8 cellular contexts compared by ENCODE assay signal in the genomic region with DNA sequence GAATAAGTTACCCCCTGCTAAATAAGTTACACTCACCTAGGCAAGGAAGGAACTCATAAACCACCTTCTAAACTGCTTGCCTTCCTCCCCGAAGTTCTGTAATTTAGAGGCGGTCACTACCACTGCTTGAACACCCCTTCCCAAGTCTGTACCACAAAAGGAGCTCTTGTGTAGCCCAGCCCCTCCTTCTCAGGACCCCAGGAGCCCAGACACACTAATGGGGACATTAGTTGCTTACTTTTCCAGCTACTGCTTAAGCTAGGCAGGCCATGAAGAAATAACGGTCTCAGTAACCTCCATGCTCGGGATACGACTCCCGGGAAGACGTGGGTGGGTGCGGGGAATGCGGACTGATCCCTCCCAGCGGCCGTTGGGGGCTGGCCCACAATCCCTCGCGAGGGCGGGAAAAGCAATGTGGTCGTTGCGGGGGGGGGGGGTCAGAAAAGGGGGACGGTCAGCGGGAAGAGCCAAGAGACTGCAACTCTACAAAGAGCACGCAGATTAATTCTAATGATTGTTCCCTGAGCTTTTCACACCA. TPM values are rescaled to one million over a fixed set of nuclear protein-coding genes. Genes with fewer than 3 reads are reported as not detected.
DNase-seq lines count a peak whose midpoint lies in the region; ATAC-seq and TF ChIP-seq lines count a peak whose summit lies in the region.

A gene with protein sequence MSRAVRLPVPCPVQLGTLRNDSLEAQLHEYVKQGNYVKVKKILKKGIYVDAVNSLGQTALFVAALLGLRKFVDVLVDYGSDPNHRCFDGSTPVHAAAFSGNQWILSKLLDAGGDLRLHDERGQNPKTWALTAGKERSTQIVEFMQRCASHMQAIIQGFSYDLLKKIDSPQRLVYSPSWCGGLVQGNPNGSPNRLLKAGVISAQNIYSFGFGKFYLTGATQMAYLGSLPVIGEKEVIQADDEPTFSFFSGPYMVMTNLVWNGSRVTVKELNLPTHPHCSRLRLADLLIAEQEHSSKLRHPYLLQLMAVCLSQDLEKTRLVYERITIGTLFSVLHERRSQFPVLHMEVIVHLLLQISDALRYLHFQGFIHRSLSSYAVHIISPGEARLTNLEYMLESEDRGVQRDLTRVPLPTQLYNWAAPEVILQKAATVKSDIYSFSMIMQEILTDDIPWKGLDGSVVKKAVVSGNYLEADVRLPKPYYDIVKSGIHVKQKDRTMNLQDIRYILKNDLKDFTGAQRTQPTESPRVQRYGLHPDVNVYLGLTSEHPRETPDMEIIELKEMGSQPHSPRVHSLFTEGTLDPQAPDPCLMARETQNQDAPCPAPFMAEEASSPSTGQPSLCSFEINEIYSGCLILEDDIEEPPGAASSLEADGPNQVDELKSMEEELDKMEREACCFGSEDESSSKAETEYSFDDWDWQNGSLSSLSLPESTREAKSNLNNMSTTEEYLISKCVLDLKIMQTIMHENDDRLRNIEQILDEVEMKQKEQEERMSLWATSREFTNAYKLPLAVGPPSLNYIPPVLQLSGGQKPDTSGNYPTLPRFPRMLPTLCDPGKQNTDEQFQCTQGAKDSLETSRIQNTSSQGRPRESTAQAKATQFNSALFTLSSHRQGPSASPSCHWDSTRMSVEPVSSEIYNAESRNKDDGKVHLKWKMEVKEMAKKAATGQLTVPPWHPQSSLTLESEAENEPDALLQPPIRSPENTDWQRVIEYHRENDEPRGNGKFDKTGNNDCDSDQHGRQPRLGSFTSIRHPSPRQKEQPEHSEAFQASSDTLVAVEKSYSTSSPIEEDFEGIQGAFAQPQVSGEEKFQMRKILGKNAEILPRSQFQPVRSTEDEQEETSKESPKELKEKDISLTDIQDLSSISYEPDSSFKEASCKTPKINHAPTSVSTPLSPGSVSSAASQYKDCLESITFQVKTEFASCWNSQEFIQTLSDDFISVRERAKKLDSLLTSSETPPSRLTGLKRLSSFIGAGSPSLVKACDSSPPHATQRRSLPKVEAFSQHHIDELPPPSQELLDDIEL (N-terminal part only) (minus strand): TSS at position 345 of the 538 bp plus-strand sequence. CDS start 40,044 bp downstream, outside the sequence.

- no peaks in the 10 kb centered on the region for H3K27me3 ChIP-seq in lung (ENCODE audit: control insufficient read depth, insufficient read depth)
- no peaks in the 10 kb centered on the region for H3K27me3 ChIP-seq in upper lobe of right lung

- in situ Hi-C loops in astrocyte of the cerebellum (cut with HindIII; ENCODE audit: low sequenced_read_pairs): no loop called here

- no peak for TF ChIP-seq CTCF in astrocyte of the cerebellum (IDR thresholded peaks at IDR 0.05; ENCODE audit: low read depth, low read length, missing control alignments)
- no peak for TF ChIP-seq CTCF in lung (IDR thresholded peaks at IDR 0.05; ENCODE audit: control extremely low read depth, extremely low read depth)
- TF ChIP-seq CTCF in upper lobe of right lung (IDR thresholded peaks at IDR 0.05): no peak

- CTCF ChIA-PET in activated naive CD4-positive, alpha-beta T cell treated with anti-CD3 and anti-CD28 coated beads for 36 hours (lab: Charles Lee): interaction anchor here (0.8 to 1.0 kb wide), 3 partner anchors 32 to 178 kb away, joined by 3 read pairs; no protein-coding TSS in a partner anchor

- intact Hi-C loops in activated naive CD4-positive, alpha-beta T cell treated with anti-CD3 and anti-CD28 coated beads for 36 hours (cut with micrococcal nuclease): loop anchor here (1.0 to 5.0 kb wide), 6 partner anchors 11 to 416 kb away; a partner anchor contains a TSS
- intact Hi-C loops in upper lobe of right lung (cut with DNase I): no loop called here

- H3K4me1 Mint-ChIP-seq in activated naive CD4-positive, alpha-beta T cell treated with anti-CD3 and anti-CD28 coated beads for 36 hours (ENCODE audit: low read depth): peaks cover 31% of the 10 kb centered on the region

- ATAC-seq in lung (ENCODE audit: insufficient read depth, low FRiP score): no peak
- ATAC-seq in upper lobe of right lung: no peak

- peak within 1 kb of the TSS; percentile 93 for H3K27ac Mint-ChIP-seq in activated naive CD4-positive, alpha-beta T cell treated with anti-CD3 and anti-CD28 coated beads for 36 hours

- H3K27ac ChIP-seq in lung (ENCODE audit: low read depth in 1 of 2, low read length in 1 of 2): peak within 1 kb of the TSS; percentile 76 to 89
- peak within 1 kb of the TSS; percentile 88 for H3K27ac ChIP-seq in upper lobe of right lung

- peaks cover 21% of the 10 kb centered on the region for H3K36me3 Mint-ChIP-seq in activated naive CD4-positive, alpha-beta T cell treated with anti-CD3 and anti-CD28 coated beads for 36 hours (ENCODE audit: low read depth)

- no peak for DNase-seq in activated naive CD4-positive, alpha-beta T cell treated with anti-CD3 and anti-CD28 coated beads for 36 hours
- DNase-seq in activated naive CD4-positive, alpha-beta T cell treated with Interleukin-2 at 50 U/mL for 16 hours: no peak
- DNase-seq in astrocyte of the cerebellum (ENCODE audit: low read depth) (no peak), lung (ENCODE audit: low spot score) (no peak), upper lobe of right lung (no peak), RPMI8226 (no peak), NCI-H187 (lab: John Stamatoyannopoulos, UW) (no peak)
- no peak for DNase-seq in activated CD4-positive, alpha-beta T cell treated with anti-CD3 and anti-CD28 coated beads, Interleukin-2, amount 50 U/mL, for 48 hours

- peak within 1 kb of the TSS; percentile 91 for H3K4me3 Mint-ChIP-seq in activated naive CD4-positive, alpha-beta T cell treated with anti-CD3 and anti-CD28 coated beads for 36 hours

- H3K9me3 ChIP-seq in lung (ENCODE audit: control insufficient read depth in 2 of 2, insufficient read depth in 1 of 2, low read length in 1 of 2) (peaks cover 0 to 3% of the 10 kb centered on the region in 2 donors), upper lobe of right lung (no peaks in the 10 kb centered on the region)

- H3K36me3 ChIP-seq in lung (ENCODE audit: control insufficient read depth in 2 of 2, insufficient read depth in 2 of 2, low read length in 2 of 2) (no peaks in the 10 kb centered on the region), upper lobe of right lung (no peaks in the 10 kb centered on the region)

- no peaks in the 10 kb centered on the region for H3K27me3 Mint-ChIP-seq in activated naive CD4-positive, alpha-beta T cell treated with anti-CD3 and anti-CD28 coated beads for 36 hours (ENCODE audit: low read depth)

- H3K4me1 ChIP-seq in lung (ENCODE audit: control insufficient read depth in 2 of 2, insufficient read depth in 2 of 2, low read length in 2 of 2): peaks cover 0 to 8% of the 10 kb centered on the region in 2 donors
- peaks cover 16% of the 10 kb centered on the region for H3K4me1 ChIP-seq in upper lobe of right lung

- no peaks in the 10 kb centered on the region for H3K9me3 Mint-ChIP-seq in activated naive CD4-positive, alpha-beta T cell treated with anti-CD3 and anti-CD28 coated beads for 36 hours

- H3K4me3 ChIP-seq in astrocyte of the cerebellum (ENCODE audit: low read depth, low read length) (peak within 1 kb of the TSS; percentile 61), lung (peak within 1 kb of the TSS; percentile 77), upper lobe of right lung (peak within 1 kb of the TSS; percentile 88)

- WGBS in lung, 2 donors: 83 to 97% methylated on average over 15 to 19 of the region's 19 CpGs

RNA-seq across cellular contexts. Expression of the gene that starts here (rescaled TPM):
- under 1 TPM; 0.20 to 0.24 TPM for total RNA-seq in activated naive CD4-positive, alpha-beta T cell treated with anti-CD3 and anti-CD28 coated beads for 36 hours
- total RNA-seq in lung: under 1 TPM in 1 of 2 donors, not detected in 1; 0.74 TPM
- 1 to 10 TPM in 1 of 2 donors, under 1 TPM in 1; 0.13 to 1.5 TPM for polyA plus RNA-seq in lung
- 1.3 TPM for total RNA-seq in upper lobe of right lung
